ENCODE assay signal across 1 cellular context in the genomic region with DNA sequence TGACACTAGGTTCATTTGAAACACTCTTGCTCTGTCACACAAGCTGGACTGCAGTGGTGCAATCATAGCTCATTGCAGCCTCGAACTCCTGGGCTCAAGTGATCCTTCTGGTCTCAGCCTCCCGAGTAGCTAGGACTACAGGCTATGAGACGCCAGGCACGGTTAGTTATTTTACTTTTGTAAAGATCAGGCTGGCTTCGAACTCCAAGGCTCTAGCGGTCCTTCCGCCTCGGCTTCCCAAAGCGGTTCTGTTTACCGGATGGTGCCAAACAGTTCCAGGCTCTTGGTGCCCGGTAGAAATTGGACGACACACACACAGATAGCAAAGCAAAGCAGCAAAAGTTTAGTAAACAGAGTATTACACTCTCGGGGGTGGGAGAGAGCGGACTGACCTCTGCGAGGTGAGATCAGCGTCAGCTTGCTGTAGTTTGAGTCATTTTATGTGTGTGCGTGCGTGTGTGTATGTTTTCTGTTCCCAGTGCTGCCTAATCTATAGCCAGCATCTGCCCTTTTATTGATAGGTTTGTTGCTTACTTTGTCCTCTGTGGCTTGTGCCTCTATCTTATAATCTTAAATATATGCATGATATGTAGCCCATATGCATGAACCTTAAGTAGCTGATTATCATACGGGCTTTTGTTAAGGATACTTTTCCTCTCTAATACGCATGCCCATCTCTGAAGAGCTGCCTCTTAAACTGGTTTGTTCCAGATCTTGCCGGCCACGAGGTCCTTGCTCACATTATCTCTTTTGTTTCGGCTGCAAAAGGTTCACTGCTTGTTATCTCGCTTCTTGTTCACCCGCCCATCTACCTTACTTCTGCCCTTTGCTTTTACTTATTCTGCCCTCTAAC.
TF ChIP-seq lines count a peak whose summit lies in the region.

No MANE protein-coding gene starts in this region.

TF ChIP-seq in HEK293, 187 proteins besides CTCF, POLR2A, EP300 and RAD21 (continued from another document):
- TF ChIP-seq, protein P1, sequence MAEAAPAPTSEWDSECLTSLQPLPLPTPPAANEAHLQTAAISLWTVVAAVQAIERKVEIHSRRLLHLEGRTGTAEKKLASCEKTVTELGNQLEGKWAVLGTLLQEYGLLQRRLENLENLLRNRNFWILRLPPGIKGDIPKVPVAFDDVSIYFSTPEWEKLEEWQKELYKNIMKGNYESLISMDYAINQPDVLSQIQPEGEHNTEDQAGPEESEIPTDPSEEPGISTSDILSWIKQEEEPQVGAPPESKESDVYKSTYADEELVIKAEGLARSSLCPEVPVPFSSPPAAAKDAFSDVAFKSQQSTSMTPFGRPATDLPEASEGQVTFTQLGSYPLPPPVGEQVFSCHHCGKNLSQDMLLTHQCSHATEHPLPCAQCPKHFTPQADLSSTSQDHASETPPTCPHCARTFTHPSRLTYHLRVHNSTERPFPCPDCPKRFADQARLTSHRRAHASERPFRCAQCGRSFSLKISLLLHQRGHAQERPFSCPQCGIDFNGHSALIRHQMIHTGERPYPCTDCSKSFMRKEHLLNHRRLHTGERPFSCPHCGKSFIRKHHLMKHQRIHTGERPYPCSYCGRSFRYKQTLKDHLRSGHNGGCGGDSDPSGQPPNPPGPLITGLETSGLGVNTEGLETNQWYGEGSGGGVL (tag by site-specific recombination; IDR thresholded peaks at IDR 0.05) = peak; percentile 49; the same call in 1 of the 2 replicates
- no peak for TF ChIP-seq MEIS1 (CRISPR knock-in tag; IDR thresholded peaks at IDR 0.05; ENCODE audit: borderline replicate concordance)
- no peak for TF ChIP-seq ZNF48 (tag by site-specific recombination; IDR thresholded peaks at IDR 0.05)
- TF ChIP-seq, protein P2, sequence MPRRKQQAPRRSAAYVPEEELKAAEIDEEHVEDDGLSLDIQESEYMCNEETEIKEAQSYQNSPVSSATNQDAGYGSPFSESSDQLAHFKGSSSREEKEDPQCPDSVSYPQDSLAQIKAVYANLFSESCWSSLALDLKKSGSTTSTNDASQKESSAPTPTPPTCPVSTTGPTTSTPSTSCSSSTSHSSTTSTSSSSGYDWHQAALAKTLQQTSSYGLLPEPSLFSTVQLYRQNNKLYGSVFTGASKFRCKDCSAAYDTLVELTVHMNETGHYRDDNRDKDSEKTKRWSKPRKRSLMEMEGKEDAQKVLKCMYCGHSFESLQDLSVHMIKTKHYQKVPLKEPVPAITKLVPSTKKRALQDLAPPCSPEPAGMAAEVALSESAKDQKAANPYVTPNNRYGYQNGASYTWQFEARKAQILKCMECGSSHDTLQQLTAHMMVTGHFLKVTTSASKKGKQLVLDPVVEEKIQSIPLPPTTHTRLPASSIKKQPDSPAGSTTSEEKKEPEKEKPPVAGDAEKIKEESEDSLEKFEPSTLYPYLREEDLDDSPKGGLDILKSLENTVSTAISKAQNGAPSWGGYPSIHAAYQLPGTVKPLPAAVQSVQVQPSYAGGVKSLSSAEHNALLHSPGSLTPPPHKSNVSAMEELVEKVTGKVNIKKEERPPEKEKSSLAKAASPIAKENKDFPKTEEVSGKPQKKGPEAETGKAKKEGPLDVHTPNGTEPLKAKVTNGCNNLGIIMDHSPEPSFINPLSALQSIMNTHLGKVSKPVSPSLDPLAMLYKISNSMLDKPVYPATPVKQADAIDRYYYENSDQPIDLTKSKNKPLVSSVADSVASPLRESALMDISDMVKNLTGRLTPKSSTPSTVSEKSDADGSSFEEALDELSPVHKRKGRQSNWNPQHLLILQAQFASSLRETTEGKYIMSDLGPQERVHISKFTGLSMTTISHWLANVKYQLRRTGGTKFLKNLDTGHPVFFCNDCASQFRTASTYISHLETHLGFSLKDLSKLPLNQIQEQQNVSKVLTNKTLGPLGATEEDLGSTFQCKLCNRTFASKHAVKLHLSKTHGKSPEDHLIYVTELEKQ (tag by site-specific recombination; IDR thresholded peaks at IDR 0.05; ENCODE audit: borderline replicate concordance) = peak; percentile 24; the same call in 1 of the 2 replicates
- TF ChIP-seq HOXA7 (CRISPR knock-in tag; IDR thresholded peaks at IDR 0.05; ENCODE audit: borderline replicate concordance) = no peak
